Comparison of ENCODE assay signal across 8 cellular contexts in genomic region chr6:84033523-84034451, GRCh38. TPM values are rescaled to one million over a fixed set of nuclear protein-coding genes. Genes with fewer than 3 reads are reported as not detected.
DNase-seq lines count a peak whose midpoint lies in the region; ATAC-seq and TF ChIP-seq lines count a peak whose summit lies in the region.

A gene with protein sequence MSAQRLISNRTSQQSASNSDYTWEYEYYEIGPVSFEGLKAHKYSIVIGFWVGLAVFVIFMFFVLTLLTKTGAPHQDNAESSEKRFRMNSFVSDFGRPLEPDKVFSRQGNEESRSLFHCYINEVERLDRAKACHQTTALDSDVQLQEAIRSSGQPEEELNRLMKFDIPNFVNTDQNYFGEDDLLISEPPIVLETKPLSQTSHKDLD (plus strand): TSS chr6:84033772. CDS start chr6:84055319, 21,547 bp downstream.

- peaks cover 0 to 20% (median 0%) of the 10 kb centered on the region in 3 donors for H3K4me1 ChIP-seq in gastroesophageal sphincter

- peaks cover 52% of the 10 kb centered on the region for H3K27me3 ChIP-seq in gastroesophageal sphincter

- peak within 1 kb of the TSS; percentile 37 to 58 for H3K4me3 ChIP-seq in gastroesophageal sphincter

- H3K36me3 ChIP-seq in gastroesophageal sphincter, result no peaks in the 10 kb centered on the region

- TF ChIP-seq CTCF in gastroesophageal sphincter (IDR thresholded peaks at IDR 0.05) (no peak), osteocyte (IDR thresholded peaks at IDR 0.05) (no peak)

- DNase-seq in DMS53 (lab: John Stamatoyannopoulos, UW), result peak; percentile 65
- no peak for DNase-seq in DMS53 treated with DMSO at 0.1 percent for 48 hours (lab: John Stamatoyannopoulos, UW; ENCODE audit: unreplicated experiment)
- no peak for DNase-seq in T-helper 2 cell treated with Interferon-gamma antibody and Interleukin-4, amounts not matched to agents 5 μg/mL and 100 μg/mL, for 36 hours (ENCODE audit: low spot score)
- no peak for DNase-seq in osteocyte (ENCODE audit: extremely low spot score, unreplicated experiment)
- DNase-seq in immature natural killer cell, result no peak

- peaks cover 0 to 9% (median 0%) of the 10 kb centered on the region in 3 donors for H3K9me3 ChIP-seq in gastroesophageal sphincter

- peak within 1 kb of the TSS; percentile 2 for H3K4me3 Mint-ChIP-seq in T-helper 2 cell treated with Interferon-gamma antibody and Interleukin-4, amounts not matched to agents 5 μg/mL and 100 μg/mL, for 36 hours
- H3K4me3 Mint-ChIP-seq in osteocyte (ENCODE audit: unreplicated experiment) (peak within 1 kb of the TSS; percentile 77), immature natural killer cell (peak within 1 kb of the TSS in 1 of 5 donors; percentile 52)

- peaks cover 5% of the 10 kb centered on the region for H3K4me1 Mint-ChIP-seq in T-helper 2 cell treated with Interferon-gamma antibody and Interleukin-4, amounts not matched to agents 5 μg/mL and 100 μg/mL, for 36 hours (ENCODE audit: low read depth)
- H3K4me1 Mint-ChIP-seq in osteocyte (ENCODE audit: unreplicated experiment) (peaks cover 32% of the 10 kb centered on the region), immature natural killer cell (no peaks in the 10 kb centered on the region)

- H3K27ac ChIP-seq in gastroesophageal sphincter, result no peak within 1 kb of the TSS

- no peak within 1 kb of the TSS for H3K27ac Mint-ChIP-seq in T-helper 2 cell treated with Interferon-gamma antibody and Interleukin-4, amounts not matched to agents 5 μg/mL and 100 μg/mL, for 36 hours
- H3K27ac Mint-ChIP-seq in osteocyte (ENCODE audit: unreplicated experiment), result peak within 1 kb of the TSS; percentile 47
- H3K27ac Mint-ChIP-seq in immature natural killer cell, result no peak within 1 kb of the TSS

- H3K36me3 Mint-ChIP-seq in T-helper 2 cell treated with Interferon-gamma antibody and Interleukin-4, amounts not matched to agents 5 μg/mL and 100 μg/mL, for 36 hours (ENCODE audit: low read depth), result no peaks in the 10 kb centered on the region
- H3K36me3 Mint-ChIP-seq in osteocyte (ENCODE audit: unreplicated experiment) (no peaks in the 10 kb centered on the region), immature natural killer cell (no peaks in the 10 kb centered on the region)

- WGBS in gastroesophageal sphincter (ENCODE audit: low coverage in 1 of 2), 2 donors, result 0% methylated on average over 9 of the region's 78 CpGs; no CpG with 5 or more reads in 1 of the 2 donors

- TF ChIP-seq EP300 in gastroesophageal sphincter (IDR thresholded peaks at IDR 0.05), result no peak

- ATAC-seq in HG03175 (IDR thresholded peaks at IDR 0.05; ENCODE audit: unreplicated experiment), result peak; percentile 55
- peak; percentile 49 for ATAC-seq in gastroesophageal sphincter
- no peak for ATAC-seq in HG03565 (IDR thresholded peaks at IDR 0.05; ENCODE audit: unreplicated experiment)

- no peaks in the 10 kb centered on the region for H3K9me3 Mint-ChIP-seq in T-helper 2 cell treated with Interferon-gamma antibody and Interleukin-4, amounts not matched to agents 5 μg/mL and 100 μg/mL, for 36 hours
- H3K9me3 Mint-ChIP-seq in osteocyte (ENCODE audit: unreplicated experiment) (no peaks in the 10 kb centered on the region), immature natural killer cell (peaks cover 0 to 18% (median 4%) of the 10 kb centered on the region in 6 donors)

- peaks cover 42% of the 10 kb centered on the region for H3K27me3 Mint-ChIP-seq in T-helper 2 cell treated with Interferon-gamma antibody and Interleukin-4, amounts not matched to agents 5 μg/mL and 100 μg/mL, for 36 hours (ENCODE audit: low read depth)
- H3K27me3 Mint-ChIP-seq in osteocyte (ENCODE audit: unreplicated experiment) (peaks cover 14% of the 10 kb centered on the region), immature natural killer cell (ENCODE audit: low read depth in 3 of 3) (peaks cover 0 to 10% (median 7%) of the 10 kb centered on the region in 3 donors)

- no peak for TF ChIP-seq POLR2A in gastroesophageal sphincter (IDR thresholded peaks at IDR 0.05)

RNA-seq across cellular contexts. Expression of the gene that starts here (rescaled TPM):
- total RNA-seq in gastroesophageal sphincter, result 1 to 10 TPM in 2 of 4 donors, under 1 TPM in 1, not detected in 1; 0.27 to 1.7 (median 1.2) TPM
- 9.2 and 10.7 TPM in 2 replicates for total RNA-seq in osteocyte
- polyA plus RNA-seq in immature natural killer cell, result not detected
